ENCODE assay signal across 1 cellular context in the genomic region with DNA sequence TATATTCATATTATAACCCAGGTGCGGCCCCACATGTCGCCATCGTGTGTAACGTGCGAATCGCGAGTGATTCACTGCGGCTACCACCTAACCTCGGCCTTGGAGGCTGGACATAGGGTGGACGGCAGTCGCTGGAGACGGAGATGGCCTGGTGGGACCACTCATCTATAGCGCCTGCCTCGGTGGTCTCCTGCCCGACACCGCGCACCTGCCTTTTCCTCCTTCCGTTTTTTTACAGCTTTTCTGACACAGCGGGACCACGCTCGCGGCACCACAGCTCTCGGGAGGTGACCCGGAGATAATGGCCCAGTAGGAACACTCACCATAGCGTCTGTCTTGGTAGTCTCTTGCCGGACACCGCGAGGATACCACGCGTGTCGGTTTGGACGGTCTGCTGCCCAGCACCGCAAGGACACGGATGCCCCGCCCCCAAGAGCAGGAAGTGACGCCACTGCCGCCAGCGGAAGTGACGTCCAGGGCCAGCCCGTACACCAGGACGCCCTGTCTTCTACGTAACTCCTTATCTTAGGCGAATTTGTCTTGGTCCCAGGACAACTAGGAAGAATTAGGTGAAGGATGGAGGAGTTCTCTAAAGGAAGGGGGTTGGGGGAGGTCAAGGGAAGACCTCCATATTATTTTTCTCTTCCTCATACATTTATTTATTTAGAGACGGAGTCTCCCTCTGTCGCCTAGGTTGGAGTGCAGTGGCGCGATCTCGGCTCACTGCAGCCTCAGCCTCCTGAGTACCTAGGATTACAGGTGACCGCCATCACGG.
A peak's percentile ranks its signal among the peaks of the same experiment; 100 is the strongest.
TF ChIP-seq lines count a peak whose summit lies in the region.

No MANE protein-coding gene starts in this region.

TF ChIP-seq in GM12878, 131 proteins besides CTCF, POLR2A, EP300 and RAD21 (continued from another document):
- TF ChIP-seq, protein P1, sequence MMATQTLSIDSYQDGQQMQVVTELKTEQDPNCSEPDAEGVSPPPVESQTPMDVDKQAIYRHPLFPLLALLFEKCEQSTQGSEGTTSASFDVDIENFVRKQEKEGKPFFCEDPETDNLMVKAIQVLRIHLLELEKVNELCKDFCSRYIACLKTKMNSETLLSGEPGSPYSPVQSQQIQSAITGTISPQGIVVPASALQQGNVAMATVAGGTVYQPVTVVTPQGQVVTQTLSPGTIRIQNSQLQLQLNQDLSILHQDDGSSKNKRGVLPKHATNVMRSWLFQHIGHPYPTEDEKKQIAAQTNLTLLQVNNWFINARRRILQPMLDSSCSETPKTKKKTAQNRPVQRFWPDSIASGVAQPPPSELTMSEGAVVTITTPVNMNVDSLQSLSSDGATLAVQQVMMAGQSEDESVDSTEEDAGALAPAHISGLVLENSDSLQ (IDR thresholded peaks at IDR 0.05): no peak
- peak; percentile 61; the same call in 1 of the 2 replicates for TF ChIP-seq NKRF (conservative IDR thresholded peaks at IDR 0.05)
- TF ChIP-seq NBN (IDR thresholded peaks at IDR 0.05): peak; percentile 55; the same call in 1 of the 2 replicates
- no peak for TF ChIP-seq RCOR1 (conservative IDR thresholded peaks at IDR 0.05; ENCODE audit: low read depth, low read length)
- no peak for TF ChIP-seq ASH2L (IDR thresholded peaks at IDR 0.05; ENCODE audit: borderline replicate concordance, low read depth)
- no peak for TF ChIP-seq MEF2A (IDR thresholded peaks at IDR 0.05; ENCODE audit: insufficient read depth, low read depth, low read length)
- peak; percentile 11; the same call in 1 of the 2 replicates for TF ChIP-seq POLR2AphosphoS2 (IDR thresholded peaks at IDR 0.05; ENCODE audit: low read depth, low read length)
- TF ChIP-seq PBX3 (IDR thresholded peaks at IDR 0.05; ENCODE audit: insufficient replicate concordance, low read depth, low read length): no peak
- no peak for TF ChIP-seq HDAC6 (IDR thresholded peaks at IDR 0.05; ENCODE audit: unreplicated experiment)
- TF ChIP-seq, protein P2, sequence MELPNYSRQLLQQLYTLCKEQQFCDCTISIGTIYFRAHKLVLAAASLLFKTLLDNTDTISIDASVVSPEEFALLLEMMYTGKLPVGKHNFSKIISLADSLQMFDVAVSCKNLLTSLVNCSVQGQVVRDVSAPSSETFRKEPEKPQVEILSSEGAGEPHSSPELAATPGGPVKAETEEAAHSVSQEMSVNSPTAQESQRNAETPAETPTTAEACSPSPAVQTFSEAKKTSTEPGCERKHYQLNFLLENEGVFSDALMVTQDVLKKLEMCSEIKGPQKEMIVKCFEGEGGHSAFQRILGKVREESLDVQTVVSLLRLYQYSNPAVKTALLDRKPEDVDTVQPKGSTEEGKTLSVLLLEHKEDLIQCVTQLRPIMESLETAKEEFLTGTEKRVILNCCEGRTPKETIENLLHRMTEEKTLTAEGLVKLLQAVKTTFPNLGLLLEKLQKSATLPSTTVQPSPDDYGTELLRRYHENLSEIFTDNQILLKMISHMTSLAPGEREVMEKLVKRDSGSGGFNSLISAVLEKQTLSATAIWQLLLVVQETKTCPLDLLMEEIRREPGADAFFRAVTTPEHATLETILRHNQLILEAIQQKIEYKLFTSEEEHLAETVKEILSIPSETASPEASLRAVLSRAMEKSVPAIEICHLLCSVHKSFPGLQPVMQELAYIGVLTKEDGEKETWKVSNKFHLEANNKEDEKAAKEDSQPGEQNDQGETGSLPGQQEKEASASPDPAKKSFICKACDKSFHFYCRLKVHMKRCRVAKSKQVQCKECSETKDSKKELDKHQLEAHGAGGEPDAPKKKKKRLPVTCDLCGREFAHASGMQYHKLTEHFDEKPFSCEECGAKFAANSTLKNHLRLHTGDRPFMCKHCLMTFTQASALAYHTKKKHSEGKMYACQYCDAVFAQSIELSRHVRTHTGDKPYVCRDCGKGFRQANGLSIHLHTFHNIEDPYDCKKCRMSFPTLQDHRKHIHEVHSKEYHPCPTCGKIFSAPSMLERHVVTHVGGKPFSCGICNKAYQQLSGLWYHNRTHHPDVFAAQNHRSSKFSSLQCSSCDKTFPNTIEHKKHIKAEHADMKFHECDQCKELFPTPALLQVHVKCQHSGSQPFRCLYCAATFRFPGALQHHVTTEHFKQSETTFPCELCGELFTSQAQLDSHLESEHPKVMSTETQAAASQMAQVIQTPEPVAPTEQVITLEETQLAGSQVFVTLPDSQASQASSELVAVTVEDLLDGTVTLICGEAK (IDR thresholded peaks at IDR 0.05; ENCODE audit: borderline replicate concordance): peak; percentile 90
- no peak for TF ChIP-seq CHD4 (IDR thresholded peaks at IDR 0.05)
- TF ChIP-seq MYC (IDR thresholded peaks at IDR 0.05; ENCODE audit: insufficient read depth, insufficient read length, insufficient replicate concordance, low read length, severe bottlenecking): no peak
- TF ChIP-seq CHD2 (IDR thresholded peaks at IDR 0.05; ENCODE audit: borderline replicate concordance, low read depth, low read length): no peak
- TF ChIP-seq, protein P3, sequence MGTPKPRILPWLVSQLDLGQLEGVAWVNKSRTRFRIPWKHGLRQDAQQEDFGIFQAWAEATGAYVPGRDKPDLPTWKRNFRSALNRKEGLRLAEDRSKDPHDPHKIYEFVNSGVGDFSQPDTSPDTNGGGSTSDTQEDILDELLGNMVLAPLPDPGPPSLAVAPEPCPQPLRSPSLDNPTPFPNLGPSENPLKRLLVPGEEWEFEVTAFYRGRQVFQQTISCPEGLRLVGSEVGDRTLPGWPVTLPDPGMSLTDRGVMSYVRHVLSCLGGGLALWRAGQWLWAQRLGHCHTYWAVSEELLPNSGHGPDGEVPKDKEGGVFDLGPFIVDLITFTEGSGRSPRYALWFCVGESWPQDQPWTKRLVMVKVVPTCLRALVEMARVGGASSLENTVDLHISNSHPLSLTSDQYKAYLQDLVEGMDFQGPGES (IDR thresholded peaks at IDR 0.05): no peak
- no peak for TF ChIP-seq CBX5 (IDR thresholded peaks at IDR 0.05; ENCODE audit: low read depth)
- TF ChIP-seq ZSCAN29 (IDR thresholded peaks at IDR 0.05): no peak
- no peak for TF ChIP-seq NRF1 (conservative IDR thresholded peaks at IDR 0.05; ENCODE audit: low read depth, low read length)
- peak; percentile 71; the same call in 1 of the 2 replicates for TF ChIP-seq MXI1 (IDR thresholded peaks at IDR 0.05; ENCODE audit: low read depth, low read length)
- no peak for TF ChIP-seq SP1 (IDR thresholded peaks at IDR 0.05; ENCODE audit: low read depth, low read length)
- no peak for TF ChIP-seq FOS (IDR thresholded peaks at IDR 0.05; ENCODE audit: borderline replicate concordance, extremely low read depth, insufficient read length)
- 0 out of 2 replicates have a peak, but pooled peaks have one; percentile 20 for TF ChIP-seq CBFB (IDR thresholded peaks at IDR 0.05; ENCODE audit: low read depth)
- TF ChIP-seq SIX5 (IDR thresholded peaks at IDR 0.05; ENCODE audit: low read depth, low read length, severe bottlenecking): no peak
- no peak for TF ChIP-seq ZBTB4 (CRISPR knock-in tag; IDR thresholded peaks at IDR 0.05)
TF ChIP-seq in GM12878: peak in this region for 26.
